In genomic region chr17:68458260-68459029, GRCh38 we compare ENCODE assay signal across 8 cellular contexts. TPM values are rescaled to one million over a fixed set of nuclear protein-coding genes. Genes with fewer than 3 reads are reported as not detected.
DNase-seq lines count a peak whose midpoint lies in the region; ATAC-seq and TF ChIP-seq lines count a peak whose summit lies in the region.

No MANE protein-coding gene starts in this region.

- H3K9me3 Mint-ChIP-seq in activated CD4-positive, alpha-beta T cell treated with anti-CD3 and anti-CD28 coated beads, Interleukin-2, amount 10 ng/mL, durations not matched to agents 24 days and 14 days, result no peaks in the 10 kb centered on the region
- H3K9me3 Mint-ChIP-seq in activated CD8-positive, alpha-beta T cell treated with anti-CD3 and anti-CD28 coated beads for 36 hours, result no peaks in the 10 kb centered on the region

- CTCF ChIA-PET in activated CD8-positive, alpha-beta T cell treated with anti-CD3 and anti-CD28 coated beads for 36 hours (lab: Charles Lee), result interaction anchor here (0.7 to 12.2 kb wide), 17 partner anchors 8 to 464 kb away, joined by 3 to 166 read pairs (median 4); no protein-coding TSS in a partner anchor

- H3K27ac Mint-ChIP-seq in activated CD4-positive, alpha-beta T cell treated with anti-CD3 and anti-CD28 coated beads, Interleukin-2, amount 10 ng/mL, durations not matched to agents 24 days and 14 days, result peak overlapping the region; percentile 86
- peak overlapping the region; percentile 30 for H3K27ac Mint-ChIP-seq in activated CD8-positive, alpha-beta T cell treated with anti-CD3 and anti-CD28 coated beads for 36 hours

- TF ChIP-seq EP300 in suprapubic skin (IDR thresholded peaks at IDR 0.05), result no peak

- no peak for TF ChIP-seq POLR2A in suprapubic skin (IDR thresholded peaks at IDR 0.05)

- H3K9me3 ChIP-seq in iPS-18c (ENCODE audit: control insufficient read depth, insufficient read depth, low read length) (no peaks in the 10 kb centered on the region), suprapubic skin (no peaks in the 10 kb centered on the region)

- peak; percentile 67 for DNase-seq in activated CD4-positive, alpha-beta T cell treated with anti-CD3 and anti-CD28 coated beads, Interleukin-2, amount 10 ng/mL, durations not matched to agents 24 days and 14 days
- DNase-seq in activated CD4-positive, alpha-beta T cell treated with anti-CD3 and anti-CD28 coated beads for 4 hours, result no peak
- peak; percentile 33 for DNase-seq in activated CD8-positive, alpha-beta T cell treated with anti-CD3 and anti-CD28 coated beads for 36 hours
- no peak for DNase-seq in suprapubic skin (ENCODE audit: low spot score in 2 of 2)
- no peak for DNase-seq in middle frontal gyrus (ENCODE audit: extremely low spot score, low spot score)
- no peak for DNase-seq in stimulated activated CD4-positive, alpha-beta T cell treated with anti-CD3 and anti-CD28 coated beads, Interleukin-2, amount 100 ng/mL, for 48 hours
- DNase-seq in NCI-H774 (lab: John Stamatoyannopoulos, UW), result no peak

- TF ChIP-seq CTCF in activated CD8-positive, alpha-beta T cell treated with anti-CD3 and anti-CD28 coated beads for 36 hours (IDR thresholded peaks at IDR 0.05), result no peak
- no peak for TF ChIP-seq CTCF in suprapubic skin (IDR thresholded peaks at IDR 0.05)

- H3K36me3 ChIP-seq in suprapubic skin, result no peaks in the 10 kb centered on the region

- peak overlapping the region; percentile 84 for H3K27ac ChIP-seq in suprapubic skin

- 32% methylated on average over 12 of the region's 12 CpGs for WGBS in suprapubic skin

- intact Hi-C loops in activated CD4-positive, alpha-beta T cell treated with anti-CD3 and anti-CD28 coated beads, Interleukin-2, amount 10 ng/mL, durations not matched to agents 24 days and 14 days (cut with micrococcal nuclease), result no loop called here
- intact Hi-C loops in activated CD8-positive, alpha-beta T cell treated with anti-CD3 and anti-CD28 coated beads for 36 hours (cut with micrococcal nuclease), result no loop called here

- H3K4me3 ChIP-seq in iPS-18c (ENCODE audit: insufficient read depth, low read depth, low read length) (peak overlapping the region; percentile 58; the same call in 1 of the 2 replicates), suprapubic skin (peak overlapping the region; percentile 72)

- no peak for ATAC-seq in activated CD8-positive, alpha-beta T cell treated with anti-CD3 and anti-CD28 coated beads for 36 hours

- H3K4me3 Mint-ChIP-seq in activated CD4-positive, alpha-beta T cell treated with anti-CD3 and anti-CD28 coated beads, Interleukin-2, amount 10 ng/mL, durations not matched to agents 24 days and 14 days, result peak overlapping the region; percentile 92
- peak overlapping the region; percentile 83 for H3K4me3 Mint-ChIP-seq in activated CD8-positive, alpha-beta T cell treated with anti-CD3 and anti-CD28 coated beads for 36 hours

- H3K27me3 Mint-ChIP-seq in activated CD4-positive, alpha-beta T cell treated with anti-CD3 and anti-CD28 coated beads, Interleukin-2, amount 10 ng/mL, durations not matched to agents 24 days and 14 days, result no peaks in the 10 kb centered on the region
- H3K27me3 Mint-ChIP-seq in activated CD8-positive, alpha-beta T cell treated with anti-CD3 and anti-CD28 coated beads for 36 hours, result no peaks in the 10 kb centered on the region

- H3K4me1 Mint-ChIP-seq in activated CD4-positive, alpha-beta T cell treated with anti-CD3 and anti-CD28 coated beads, Interleukin-2, amount 10 ng/mL, durations not matched to agents 24 days and 14 days, result peaks cover 62% of the 10 kb centered on the region
- H3K4me1 Mint-ChIP-seq in activated CD8-positive, alpha-beta T cell treated with anti-CD3 and anti-CD28 coated beads for 36 hours (ENCODE audit: low read depth), result peaks cover 56% of the 10 kb centered on the region

- no peaks in the 10 kb centered on the region for H3K27me3 ChIP-seq in suprapubic skin

- no peaks in the 10 kb centered on the region for H3K36me3 Mint-ChIP-seq in activated CD4-positive, alpha-beta T cell treated with anti-CD3 and anti-CD28 coated beads, Interleukin-2, amount 10 ng/mL, durations not matched to agents 24 days and 14 days (ENCODE audit: low read depth)
- no peaks in the 10 kb centered on the region for H3K36me3 Mint-ChIP-seq in activated CD8-positive, alpha-beta T cell treated with anti-CD3 and anti-CD28 coated beads for 36 hours (ENCODE audit: low read depth)

- POLR2A ChIA-PET in activated CD8-positive, alpha-beta T cell treated with anti-CD3 and anti-CD28 coated beads for 36 hours (lab: Charles Lee), result interaction anchor here (0.8 to 4.4 kb wide), 8 partner anchors 18 to 261 kb away, joined by 3 to 31 read pairs (median 5); partner anchors contain the start of genes AMZ2, ARSG, PRKAR1A and SLC16A6

- H3K4me1 ChIP-seq in suprapubic skin, result peaks cover 73% of the 10 kb centered on the region

RNA-seq across cellular contexts. Expression of gene WIPI1, which starts 1.1 kb away (rescaled TPM):
- 9.1 and 9.5 TPM in 2 replicates for total RNA-seq in activated CD4-positive, alpha-beta T cell treated with anti-CD3 and anti-CD28 coated beads, Interleukin-2, amount 10 ng/mL, durations not matched to agents 24 days and 14 days
- 10 to 100 TPM; 11.3 to 13.1 TPM for total RNA-seq in activated CD8-positive, alpha-beta T cell treated with anti-CD3 and anti-CD28 coated beads for 36 hours
- 10 to 100 TPM; 19.3 to 35.1 (median 27.8) TPM for total RNA-seq in suprapubic skin

RNA-seq across cellular contexts. Expression of gene PRKAR1A, which starts 53.8 kb away (rescaled TPM):
- total RNA-seq in activated CD4-positive, alpha-beta T cell treated with anti-CD3 and anti-CD28 coated beads, Interleukin-2, amount 10 ng/mL, durations not matched to agents 24 days and 14 days, result 194 and 207 TPM in 2 replicates
- total RNA-seq in activated CD8-positive, alpha-beta T cell treated with anti-CD3 and anti-CD28 coated beads for 36 hours, result 100 to 1,000 TPM; 157 to 168 TPM
- total RNA-seq in suprapubic skin, result 100 to 1,000 TPM; 245 to 286 (median 264) TPM

Comparison
In these comparisons a context has a peak if more than half of its experiments do, and no peak if none do; other contexts are left out.
1. DNase-seq: peak in activated CD4-positive, alpha-beta T cell treated with anti-CD3 and anti-CD28 coated beads, Interleukin-2, amount 10 ng/mL, durations not matched to agents 24 days and 14 days (single experiment) and activated CD8-positive, alpha-beta T cell treated with anti-CD3 and anti-CD28 coated beads for 36 hours (single experiment); none in activated CD4-positive, alpha-beta T cell treated with anti-CD3 and anti-CD28 coated beads for 4 hours (0 of 2), suprapubic skin (0 of 2), middle frontal gyrus (single experiment), stimulated activated CD4-positive, alpha-beta T cell treated with anti-CD3 and anti-CD28 coated beads, Interleukin-2, amount 100 ng/mL, for 48 hours (0 of 2) and NCI-H774 (single experiment).